In the genomic region with DNA sequence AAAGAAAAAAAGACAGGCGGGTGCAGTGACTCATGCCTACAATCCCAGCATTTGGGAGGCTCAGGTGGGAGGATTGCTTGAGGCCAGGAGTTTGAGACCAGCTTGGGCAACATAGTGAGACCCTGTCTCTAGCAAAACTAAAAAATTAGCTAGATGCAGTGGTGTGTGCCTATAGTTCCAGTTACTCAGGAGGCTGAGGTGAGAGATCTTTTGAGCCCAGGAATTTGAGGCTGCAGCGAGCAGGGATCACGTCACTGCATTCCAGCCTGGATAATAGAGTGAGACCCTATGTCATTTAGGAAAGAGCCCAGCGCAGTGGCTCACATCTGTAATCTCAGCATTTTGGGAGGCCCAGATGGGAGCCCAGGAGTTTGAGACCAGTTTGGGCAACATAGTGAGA, we compare ENCODE assay signal across 24 cellular contexts.
DNase-seq lines count a peak whose midpoint lies in the region; ATAC-seq and TF ChIP-seq lines count a peak whose summit lies in the region.
"Had no signal": no experiment of that assay in that cellular context is flagged by ENCODE, and none has a peak within 500 bp of the region (broad histone marks: within the 10 kb centered on the region; RNA-seq: fewer than 3 reads in every experiment).

No MANE protein-coding gene starts in this region.

- no peaks in the 10 kb centered on the region for H3K36me3 Mint-ChIP-seq in activated CD4-positive, alpha-beta T cell treated with anti-CD3 and anti-CD28 coated beads, Interleukin-2, amount 10 ng/mL, durations not matched to agents 7 days and 5 days (ENCODE audit: low read depth)
- H3K36me3 Mint-ChIP-seq in stimulated activated effector memory CD8-positive, alpha-beta T cell treated with anti-CD3 and anti-CD28 coated beads, Interleukin-12 subunit alpha, Interleukin-12 subunit beta, amount 100 ng/mL, for 72 hours = peaks cover 19% of the 10 kb centered on the region

- POLR2A ChIA-PET in activated CD4-positive, alpha-beta T cell treated with anti-CD3 and anti-CD28 coated beads, Interleukin-2, amount 10 ng/mL, durations not matched to agents 7 days and 5 days (lab: Charles Lee) = no interaction called here

- intact Hi-C loops in left ventricle myocardium superior (cut with micrococcal nuclease) = no loop called here

- H3K4me3 ChIP-seq in RWPE2 (ENCODE audit: severe bottlenecking) = no peak overlapping the region
- H3K4me3 ChIP-seq: BLaER1 treated with 17β-estradiol and CSF1 and Interleukin-3, amounts not matched to agents 10 nM and 100 nM; GM12878; GM23248 had no signal

- ATAC-seq in RWPE2 (ENCODE audit: low read depth) (no peak), foreskin keratinocyte (no peak), HG03521 (IDR thresholded peaks at IDR 0.05; ENCODE audit: unreplicated experiment) (no peak), left ventricle myocardium superior (no peak)
- ATAC-seq in stimulated activated effector memory CD8-positive, alpha-beta T cell treated with anti-CD3 and anti-CD28 coated beads, Interleukin-12 subunit alpha, Interleukin-12 subunit beta, amount 100 ng/mL, for 72 hours = no peak
- ATAC-seq: GM12878, HCT116 had no signal

- H3K27me3 Mint-ChIP-seq in activated CD4-positive, alpha-beta T cell treated with anti-CD3 and anti-CD28 coated beads, Interleukin-2, amount 10 ng/mL, durations not matched to agents 7 days and 5 days = no peaks in the 10 kb centered on the region
- H3K27me3 Mint-ChIP-seq: CD4-positive, alpha-beta T cell; CD8-positive, alpha-beta memory T cell had no signal

- peaks cover 16% of the 10 kb centered on the region for H3K36me3 ChIP-seq in RWPE2 (ENCODE audit: low read depth)
- H3K36me3 ChIP-seq: BE2C had no signal

- H3K4me1 Mint-ChIP-seq in activated CD4-positive, alpha-beta T cell treated with anti-CD3 and anti-CD28 coated beads, Interleukin-2, amount 10 ng/mL, durations not matched to agents 7 days and 5 days = peaks cover 3% of the 10 kb centered on the region
- peaks cover 45% of the 10 kb centered on the region for H3K4me1 Mint-ChIP-seq in stimulated activated effector memory CD8-positive, alpha-beta T cell treated with anti-CD3 and anti-CD28 coated beads, Interleukin-12 subunit alpha, Interleukin-12 subunit beta, amount 100 ng/mL, for 72 hours

- no peaks in the 10 kb centered on the region for H3K9me3 Mint-ChIP-seq in activated CD4-positive, alpha-beta T cell treated with anti-CD3 and anti-CD28 coated beads, Interleukin-2, amount 10 ng/mL, durations not matched to agents 7 days and 5 days
- H3K9me3 Mint-ChIP-seq in stimulated activated effector memory CD8-positive, alpha-beta T cell treated with anti-CD3 and anti-CD28 coated beads, Interleukin-12 subunit alpha, Interleukin-12 subunit beta, amount 100 ng/mL, for 72 hours = peaks cover 2% of the 10 kb centered on the region
- H3K9me3 Mint-ChIP-seq: CD4-positive, alpha-beta T cell; H9 had no signal

- no peak for TF ChIP-seq CTCF in RWPE2 (IDR thresholded peaks at IDR 0.05; ENCODE audit: poor library complexity, severe bottlenecking)
- no peak for TF ChIP-seq CTCF in foreskin keratinocyte (conservative IDR thresholded peaks at IDR 0.05)

- peak overlapping the region; percentile 9 for H3K27ac ChIP-seq in RWPE2 (ENCODE audit: poor library complexity, severe bottlenecking)
- H3K27ac ChIP-seq in foreskin keratinocyte = peak overlapping the region; percentile 4
- H3K27ac ChIP-seq: 22Rv1, GM23248 had no signal

- CTCF ChIA-PET in activated CD4-positive, alpha-beta T cell treated with anti-CD3 and anti-CD28 coated beads, Interleukin-2, amount 10 ng/mL, durations not matched to agents 7 days and 5 days (lab: Charles Lee) = no interaction called here

- H3K4me1 ChIP-seq in RWPE2 (ENCODE audit: insufficient read depth, poor library complexity, severe bottlenecking) (peaks cover 13% of the 10 kb centered on the region), foreskin keratinocyte (peaks cover 22% of the 10 kb centered on the region)
- H3K4me1 ChIP-seq: BE2C had no signal

- no peak overlapping the region for H3K4me3 Mint-ChIP-seq in activated CD4-positive, alpha-beta T cell treated with anti-CD3 and anti-CD28 coated beads, Interleukin-2, amount 10 ng/mL, durations not matched to agents 7 days and 5 days
- no peak overlapping the region for H3K4me3 Mint-ChIP-seq in stimulated activated effector memory CD8-positive, alpha-beta T cell treated with anti-CD3 and anti-CD28 coated beads, Interleukin-12 subunit alpha, Interleukin-12 subunit beta, amount 100 ng/mL, for 72 hours
- H3K4me3 Mint-ChIP-seq: CD14-positive monocyte; CD4-positive, alpha-beta T cell; CD8-positive, alpha-beta memory T cell; H9 had no signal

- DNase-seq in activated CD4-positive, alpha-beta T cell treated with anti-CD3 and anti-CD28 coated beads, Interleukin-2, amount 10 ng/mL, durations not matched to agents 7 days and 5 days = no peak
- no peak for DNase-seq in activated CD4-positive, alpha-beta T cell treated with anti-CD3 and anti-CD28 coated beads for 48 hours
- DNase-seq in RWPE2 (ENCODE audit: low spot score) (no peak), foreskin keratinocyte (no peak), left ventricle myocardium superior (no peak), cerebellar nuclear complex (lab: John Stamatoyannopoulos, UW) (no peak)
- DNase-seq in stimulated activated effector memory CD8-positive, alpha-beta T cell treated with anti-CD3 and anti-CD28 coated beads, Interleukin-12 subunit alpha, Interleukin-12 subunit beta, amount 100 ng/mL, for 72 hours (ENCODE audit: low spot score in 2 of 2) = no peak
- DNase-seq: ACHN; AML-193; BE2C; CD4-positive, alpha-beta T cell; CD8-positive, alpha-beta memory T cell; DMS 273 treated with DMSO at 0.1 percent for 48 hours; DMS79; EL; GDM1; GM23248; H9 had no signal

- H3K27ac Mint-ChIP-seq in activated CD4-positive, alpha-beta T cell treated with anti-CD3 and anti-CD28 coated beads, Interleukin-2, amount 10 ng/mL, durations not matched to agents 7 days and 5 days = peak overlapping the region; percentile 13
- H3K27ac Mint-ChIP-seq in stimulated activated effector memory CD8-positive, alpha-beta T cell treated with anti-CD3 and anti-CD28 coated beads, Interleukin-12 subunit alpha, Interleukin-12 subunit beta, amount 100 ng/mL, for 72 hours = peak overlapping the region; percentile 77
- H3K27ac Mint-ChIP-seq: CD4-positive, alpha-beta T cell had no signal

- no peaks in the 10 kb centered on the region for H3K9me3 ChIP-seq in RWPE2 (ENCODE audit: severe bottlenecking)
- H3K9me3 ChIP-seq: BE2C; BLaER1 treated with 17β-estradiol and CSF1 and Interleukin-3, amounts not matched to agents 10 nM and 100 nM had no signal

- H3K27me3 ChIP-seq in RWPE2 (ENCODE audit: insufficient read depth, poor library complexity, severe bottlenecking) (no peaks in the 10 kb centered on the region), foreskin keratinocyte (no peaks in the 10 kb centered on the region)
- H3K27me3 ChIP-seq: BE2C; BLaER1 treated with 17β-estradiol and CSF1 and Interleukin-3, amounts not matched to agents 10 nM and 100 nM had no signal
